1 cellular context compared by ENCODE assay signal in the genomic region with DNA sequence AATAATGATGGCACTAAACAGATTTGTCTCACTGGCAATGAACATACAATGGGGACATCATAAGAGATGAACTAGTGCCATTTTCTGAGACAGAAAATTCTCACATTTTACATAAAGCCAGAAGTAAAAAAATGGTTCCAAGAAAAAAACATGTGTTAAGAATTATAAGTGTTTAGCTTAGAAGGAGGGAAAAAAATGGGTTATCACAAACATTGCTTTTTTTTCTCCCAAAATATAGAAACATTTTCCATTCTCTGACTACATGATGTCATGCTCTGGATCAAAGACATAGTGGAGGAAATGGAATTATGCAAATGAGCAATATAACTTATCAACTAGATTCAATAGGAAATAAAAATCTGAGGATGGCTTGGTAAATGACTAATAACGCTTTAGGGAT.
TF ChIP-seq lines count a peak whose summit lies in the region.

No MANE protein-coding gene starts in this region.

TF ChIP-seq in WTC11, 78 proteins besides CTCF, POLR2A, EP300 and RAD21 (continued from another document):
- TF ChIP-seq MYBL2 (CRISPR knock-in tag; IDR thresholded peaks at IDR 0.05) (no peak), GRHL2 (CRISPR knock-in tag; IDR thresholded peaks at IDR 0.05; ENCODE audit: insufficient replicate concordance, severe bottlenecking) (no peak), ZNF263 (CRISPR knock-in tag; IDR thresholded peaks at IDR 0.05; ENCODE audit: low read depth) (no peak), NR3C1 (CRISPR knock-in tag; conservative IDR thresholded peaks at IDR 0.05; ENCODE audit: low read depth) (no peak), NFYB (CRISPR knock-in tag; conservative IDR thresholded peaks at IDR 0.05; ENCODE audit: low read depth) (no peak), OVOL2 (CRISPR knock-in tag; IDR thresholded peaks at IDR 0.05; ENCODE audit: borderline replicate concordance) (no peak), CBFB (CRISPR knock-in tag; IDR thresholded peaks at IDR 0.05; ENCODE audit: low read depth) (no peak), JAZF1 (CRISPR knock-in tag; IDR thresholded peaks at IDR 0.05) (no peak), ZBTB21 (CRISPR knock-in tag; IDR thresholded peaks at IDR 0.05; ENCODE audit: borderline replicate concordance) (no peak), SOX15 (CRISPR knock-in tag; IDR thresholded peaks at IDR 0.05) (no peak), FOXK1 (CRISPR knock-in tag; IDR thresholded peaks at IDR 0.05) (no peak), ESRRA (CRISPR knock-in tag; IDR thresholded peaks at IDR 0.05; ENCODE audit: borderline replicate concordance) (no peak)
- TF ChIP-seq, protein P1, sequence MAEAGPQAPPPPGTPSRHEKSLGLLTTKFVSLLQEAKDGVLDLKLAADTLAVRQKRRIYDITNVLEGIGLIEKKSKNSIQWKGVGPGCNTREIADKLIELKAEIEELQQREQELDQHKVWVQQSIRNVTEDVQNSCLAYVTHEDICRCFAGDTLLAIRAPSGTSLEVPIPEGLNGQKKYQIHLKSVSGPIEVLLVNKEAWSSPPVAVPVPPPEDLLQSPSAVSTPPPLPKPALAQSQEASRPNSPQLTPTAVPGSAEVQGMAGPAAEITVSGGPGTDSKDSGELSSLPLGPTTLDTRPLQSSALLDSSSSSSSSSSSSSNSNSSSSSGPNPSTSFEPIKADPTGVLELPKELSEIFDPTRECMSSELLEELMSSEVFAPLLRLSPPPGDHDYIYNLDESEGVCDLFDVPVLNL (CRISPR knock-in tag; IDR thresholded peaks at IDR 0.05; ENCODE audit: borderline replicate concordance, low read depth) = no peak
- TF ChIP-seq, protein P2, sequence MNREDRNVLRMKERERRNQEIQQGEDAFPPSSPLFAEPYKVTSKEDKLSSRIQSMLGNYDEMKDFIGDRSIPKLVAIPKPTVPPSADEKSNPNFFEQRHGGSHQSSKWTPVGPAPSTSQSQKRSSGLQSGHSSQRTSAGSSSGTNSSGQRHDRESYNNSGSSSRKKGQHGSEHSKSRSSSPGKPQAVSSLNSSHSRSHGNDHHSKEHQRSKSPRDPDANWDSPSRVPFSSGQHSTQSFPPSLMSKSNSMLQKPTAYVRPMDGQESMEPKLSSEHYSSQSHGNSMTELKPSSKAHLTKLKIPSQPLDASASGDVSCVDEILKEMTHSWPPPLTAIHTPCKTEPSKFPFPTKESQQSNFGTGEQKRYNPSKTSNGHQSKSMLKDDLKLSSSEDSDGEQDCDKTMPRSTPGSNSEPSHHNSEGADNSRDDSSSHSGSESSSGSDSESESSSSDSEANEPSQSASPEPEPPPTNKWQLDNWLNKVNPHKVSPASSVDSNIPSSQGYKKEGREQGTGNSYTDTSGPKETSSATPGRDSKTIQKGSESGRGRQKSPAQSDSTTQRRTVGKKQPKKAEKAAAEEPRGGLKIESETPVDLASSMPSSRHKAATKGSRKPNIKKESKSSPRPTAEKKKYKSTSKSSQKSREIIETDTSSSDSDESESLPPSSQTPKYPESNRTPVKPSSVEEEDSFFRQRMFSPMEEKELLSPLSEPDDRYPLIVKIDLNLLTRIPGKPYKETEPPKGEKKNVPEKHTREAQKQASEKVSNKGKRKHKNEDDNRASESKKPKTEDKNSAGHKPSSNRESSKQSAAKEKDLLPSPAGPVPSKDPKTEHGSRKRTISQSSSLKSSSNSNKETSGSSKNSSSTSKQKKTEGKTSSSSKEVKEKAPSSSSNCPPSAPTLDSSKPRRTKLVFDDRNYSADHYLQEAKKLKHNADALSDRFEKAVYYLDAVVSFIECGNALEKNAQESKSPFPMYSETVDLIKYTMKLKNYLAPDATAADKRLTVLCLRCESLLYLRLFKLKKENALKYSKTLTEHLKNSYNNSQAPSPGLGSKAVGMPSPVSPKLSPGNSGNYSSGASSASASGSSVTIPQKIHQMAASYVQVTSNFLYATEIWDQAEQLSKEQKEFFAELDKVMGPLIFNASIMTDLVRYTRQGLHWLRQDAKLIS (CRISPR knock-in tag; IDR thresholded peaks at IDR 0.05; ENCODE audit: borderline replicate concordance) = no peak
- TF ChIP-seq, protein P3, sequence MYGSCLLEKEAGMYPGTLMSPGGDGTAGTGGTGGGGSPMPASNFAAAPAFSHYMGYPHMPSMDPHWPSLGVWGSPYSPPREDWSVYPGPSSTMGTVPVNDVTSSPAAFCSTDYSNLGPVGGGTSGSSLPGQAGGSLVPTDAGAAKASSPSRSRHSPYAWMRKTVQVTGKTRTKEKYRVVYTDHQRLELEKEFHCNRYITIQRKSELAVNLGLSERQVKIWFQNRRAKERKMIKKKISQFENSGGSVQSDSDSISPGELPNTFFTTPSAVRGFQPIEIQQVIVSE (CRISPR knock-in tag; IDR thresholded peaks at IDR 0.05; ENCODE audit: borderline replicate concordance) = no peak
- TF ChIP-seq, protein P4, sequence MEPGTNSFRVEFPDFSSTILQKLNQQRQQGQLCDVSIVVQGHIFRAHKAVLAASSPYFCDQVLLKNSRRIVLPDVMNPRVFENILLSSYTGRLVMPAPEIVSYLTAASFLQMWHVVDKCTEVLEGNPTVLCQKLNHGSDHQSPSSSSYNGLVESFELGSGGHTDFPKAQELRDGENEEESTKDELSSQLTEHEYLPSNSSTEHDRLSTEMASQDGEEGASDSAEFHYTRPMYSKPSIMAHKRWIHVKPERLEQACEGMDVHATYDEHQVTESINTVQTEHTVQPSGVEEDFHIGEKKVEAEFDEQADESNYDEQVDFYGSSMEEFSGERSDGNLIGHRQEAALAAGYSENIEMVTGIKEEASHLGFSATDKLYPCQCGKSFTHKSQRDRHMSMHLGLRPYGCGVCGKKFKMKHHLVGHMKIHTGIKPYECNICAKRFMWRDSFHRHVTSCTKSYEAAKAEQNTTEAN (CRISPR knock-in tag; IDR thresholded peaks at IDR 0.05) = no peak
